In the genomic region with DNA sequence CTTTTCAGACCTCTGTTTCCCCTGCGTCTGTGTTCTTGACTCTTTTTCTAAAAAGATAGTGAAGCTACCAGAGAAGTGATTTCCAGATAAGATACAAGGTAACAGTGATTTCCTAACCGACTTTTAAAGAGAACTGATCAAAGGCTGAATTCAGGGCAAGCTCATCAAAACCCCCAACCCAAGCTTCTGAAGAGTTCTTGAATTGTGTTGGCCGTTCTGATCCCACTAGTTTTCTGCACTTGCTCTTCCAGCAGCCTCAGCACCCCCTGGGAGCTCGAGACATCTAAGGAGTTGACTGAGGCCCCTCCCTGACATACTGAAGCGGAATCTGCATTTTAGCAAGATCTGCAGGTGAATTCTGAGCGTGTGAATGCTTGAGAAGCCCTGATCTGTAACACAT, we compare ENCODE assay signal across 2 cellular contexts.
TF ChIP-seq lines count a peak whose summit lies in the region.

No MANE protein-coding gene starts in this region.

TF ChIP-seq in GM23338, 12 proteins besides CTCF, POLR2A, EP300 and RAD21:
- TF ChIP-seq STAT1 (IDR thresholded peaks at IDR 0.05; ENCODE audit: unreplicated experiment) = no peak
- TF ChIP-seq NANOG (IDR thresholded peaks at IDR 0.05; ENCODE audit: borderline replicate concordance) = no peak
- TF ChIP-seq, protein P1, sequence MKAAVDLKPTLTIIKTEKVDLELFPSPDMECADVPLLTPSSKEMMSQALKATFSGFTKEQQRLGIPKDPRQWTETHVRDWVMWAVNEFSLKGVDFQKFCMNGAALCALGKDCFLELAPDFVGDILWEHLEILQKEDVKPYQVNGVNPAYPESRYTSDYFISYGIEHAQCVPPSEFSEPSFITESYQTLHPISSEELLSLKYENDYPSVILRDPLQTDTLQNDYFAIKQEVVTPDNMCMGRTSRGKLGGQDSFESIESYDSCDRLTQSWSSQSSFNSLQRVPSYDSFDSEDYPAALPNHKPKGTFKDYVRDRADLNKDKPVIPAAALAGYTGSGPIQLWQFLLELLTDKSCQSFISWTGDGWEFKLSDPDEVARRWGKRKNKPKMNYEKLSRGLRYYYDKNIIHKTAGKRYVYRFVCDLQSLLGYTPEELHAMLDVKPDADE (IDR thresholded peaks at IDR 0.05) = no peak
- TF ChIP-seq ZNF114 (CRISPR knock-in tag; IDR thresholded peaks at IDR 0.05) = no peak

TF ChIP-seq in SK-N-SH, 30 proteins besides CTCF, POLR2A, EP300 and RAD21:
- no peak for TF ChIP-seq MEF2A (IDR thresholded peaks at IDR 0.05; ENCODE audit: borderline replicate concordance, low read depth)
- no peak for TF ChIP-seq NRF1 (IDR thresholded peaks at IDR 0.05; ENCODE audit: low read depth, low read length)
- TF ChIP-seq RCOR1 (IDR thresholded peaks at IDR 0.05; ENCODE audit: low read length) = no peak
- no peak for TF ChIP-seq TCF12 (IDR thresholded peaks at IDR 0.05)
- TF ChIP-seq GATA2 (CRISPR knock-in tag; IDR thresholded peaks at IDR 0.05) = no peak
- TF ChIP-seq JUND (IDR thresholded peaks at IDR 0.05) = no peak
- TF ChIP-seq, protein P2, sequence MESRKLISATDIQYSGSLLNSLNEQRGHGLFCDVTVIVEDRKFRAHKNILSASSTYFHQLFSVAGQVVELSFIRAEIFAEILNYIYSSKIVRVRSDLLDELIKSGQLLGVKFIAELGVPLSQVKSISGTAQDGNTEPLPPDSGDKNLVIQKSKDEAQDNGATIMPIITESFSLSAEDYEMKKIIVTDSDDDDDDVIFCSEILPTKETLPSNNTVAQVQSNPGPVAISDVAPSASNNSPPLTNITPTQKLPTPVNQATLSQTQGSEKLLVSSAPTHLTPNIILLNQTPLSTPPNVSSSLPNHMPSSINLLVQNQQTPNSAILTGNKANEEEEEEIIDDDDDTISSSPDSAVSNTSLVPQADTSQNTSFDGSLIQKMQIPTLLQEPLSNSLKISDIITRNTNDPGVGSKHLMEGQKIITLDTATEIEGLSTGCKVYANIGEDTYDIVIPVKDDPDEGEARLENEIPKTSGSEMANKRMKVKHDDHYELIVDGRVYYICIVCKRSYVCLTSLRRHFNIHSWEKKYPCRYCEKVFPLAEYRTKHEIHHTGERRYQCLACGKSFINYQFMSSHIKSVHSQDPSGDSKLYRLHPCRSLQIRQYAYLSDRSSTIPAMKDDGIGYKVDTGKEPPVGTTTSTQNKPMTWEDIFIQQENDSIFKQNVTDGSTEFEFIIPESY (IDR thresholded peaks at IDR 0.05; ENCODE audit: borderline replicate concordance, low read depth) = no peak
- no peak for TF ChIP-seq ELF1 (IDR thresholded peaks at IDR 0.05)
- no peak for TF ChIP-seq EZH2phosphoT487 (IDR thresholded peaks at IDR 0.05; ENCODE audit: borderline replicate concordance, low read depth)
- no peak for TF ChIP-seq POLR2AphosphoS5 (IDR thresholded peaks at IDR 0.05; ENCODE audit: low read depth, low read length)
